8 cellular contexts compared by ENCODE assay signal in the genomic region with DNA sequence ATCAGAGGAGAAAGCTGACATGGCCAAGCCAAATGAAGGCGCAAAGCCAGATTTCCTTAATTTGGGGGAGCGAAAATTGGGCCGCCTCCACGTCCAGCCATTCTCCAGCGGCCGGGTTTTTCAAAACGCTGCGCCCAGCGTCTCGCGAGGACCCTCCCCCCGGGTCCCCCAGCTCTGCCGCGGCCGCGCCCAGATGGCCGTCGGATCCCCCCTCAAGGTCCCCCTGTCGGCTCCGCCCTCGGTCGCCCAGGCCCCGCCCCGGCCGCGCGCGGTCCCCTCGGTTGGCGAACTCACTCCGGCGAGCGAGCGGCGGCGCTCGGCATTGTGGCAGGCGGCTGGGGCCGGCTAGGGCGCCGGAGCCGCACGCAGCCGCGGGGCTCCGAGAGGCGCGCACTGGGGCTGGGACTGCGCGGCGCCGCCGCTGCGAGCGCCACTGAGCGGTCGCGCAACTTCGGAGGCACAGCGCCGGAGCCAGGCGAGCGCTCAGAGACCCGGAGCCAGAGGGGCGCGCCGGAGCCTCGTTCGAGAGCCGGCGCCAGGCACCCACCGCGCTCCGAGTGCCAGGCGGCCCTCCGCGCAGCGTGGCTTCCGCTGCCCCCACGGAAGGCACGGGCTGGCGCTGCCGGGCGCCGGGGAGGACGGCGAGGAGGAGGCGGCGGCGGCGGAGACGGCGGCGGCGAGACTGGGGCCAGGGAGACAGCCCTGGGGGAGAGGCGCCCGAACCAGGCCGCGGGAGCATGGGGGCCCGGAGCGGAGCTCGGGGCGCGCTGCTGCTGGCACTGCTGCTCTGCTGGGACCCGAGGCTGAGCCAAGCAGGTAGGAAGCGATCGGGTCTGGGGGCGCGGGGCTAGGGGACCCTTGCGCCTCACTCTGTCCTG. TPM values are rescaled to one million over a fixed set of nuclear protein-coding genes. Genes with fewer than 3 reads are reported as not detected.
DNase-seq lines count a peak whose midpoint lies in the region; ATAC-seq, FAIRE-seq and TF ChIP-seq lines count a peak whose summit lies in the region.

Gene UNC5B, plus strand, starts transcription at position 322 of the 878 bp plus-strand sequence. Its CDS starts 416 bp downstream, at position 738.

- peaks cover 20% of the 10 kb centered on the region for H3K4me1 ChIP-seq in NT2/D1 (ENCODE audit: insufficient read depth, insufficient read length)

- DNase-seq in CD14-positive monocyte (ENCODE audit: low spot score) (no peak), HTR-8/SVneo (ENCODE audit: insufficient read length, low spot score) (peak; percentile 72), NT2/D1 (ENCODE audit: low read depth, low spot score) (no peak), fibroblast of pulmonary artery (ENCODE audit: low read depth) (peak; percentile 89), naive B cell (peak; percentile 38)
- peak; percentile 15 for DNase-seq in activated effector memory CD4-positive, alpha-beta T cell treated with Interleukin-2 at 50 U/mL for 16 hours
- peak; percentile 41 for DNase-seq in stimulated activated naive B cell treated with anti-CD40 and anti-IgM and Interleukin-4, amounts not matched to agents 10 μg/mL and 1 μg/mL and 100 μg/mL, for 72 hours

- H3K4me1 Mint-ChIP-seq in CD14-positive monocyte, result peaks cover 32% of the 10 kb centered on the region
- H3K4me1 Mint-ChIP-seq in naive B cell, result peaks cover 7 to 29% (median 9%) of the 10 kb centered on the region in 3 donors
- peaks cover 5 to 28% of the 10 kb centered on the region in 2 donors for H3K4me1 Mint-ChIP-seq in stimulated activated naive B cell treated with anti-CD40 and anti-IgM and Interleukin-4, amounts not matched to agents 10 μg/mL and 1 μg/mL and 100 μg/mL, for 72 hours

- H3K27me3 ChIP-seq in NT2/D1 (ENCODE audit: insufficient read depth, insufficient read length), result peaks cover 31% of the 10 kb centered on the region

- TF ChIP-seq CTCF in CD14-positive monocyte (IDR thresholded peaks at IDR 0.05) (peak; percentile 11), fibroblast of pulmonary artery (IDR thresholded peaks at IDR 0.05; ENCODE audit: low read length, missing control alignments) (no peak)

- H3K36me3 ChIP-seq in NT2/D1 (ENCODE audit: insufficient read depth, insufficient read length, low read length), result no peaks in the 10 kb centered on the region

- peaks cover 68 to 83% (median 80%) of the 10 kb centered on the region in 3 donors for H3K27me3 Mint-ChIP-seq in CD14-positive monocyte (ENCODE audit: low read depth in 3 of 3)
- peaks cover 47 to 87% (median 63%) of the 10 kb centered on the region in 3 donors for H3K27me3 Mint-ChIP-seq in naive B cell
- peaks cover 66 to 88% of the 10 kb centered on the region in 2 donors for H3K27me3 Mint-ChIP-seq in stimulated activated naive B cell treated with anti-CD40 and anti-IgM and Interleukin-4, amounts not matched to agents 10 μg/mL and 1 μg/mL and 100 μg/mL, for 72 hours

- H3K4me3 ChIP-seq in NT2/D1 (ENCODE audit: insufficient read length, low read depth) (peak within 1 kb of the TSS; percentile 78), fibroblast of pulmonary artery (replicated peaks; ENCODE audit: low read depth, low read length) (peak within 1 kb of the TSS; percentile 97)

- H3K36me3 Mint-ChIP-seq in CD14-positive monocyte, result peaks cover 0 to 12% of the 10 kb centered on the region in 2 donors
- H3K36me3 Mint-ChIP-seq in naive B cell, result no peaks in the 10 kb centered on the region
- no peaks in the 10 kb centered on the region for H3K36me3 Mint-ChIP-seq in stimulated activated naive B cell treated with anti-CD40 and anti-IgM and Interleukin-4, amounts not matched to agents 10 μg/mL and 1 μg/mL and 100 μg/mL, for 72 hours

- H3K4me3 Mint-ChIP-seq in CD14-positive monocyte (peak within 1 kb of the TSS; percentile 80 to 93), naive B cell (peak within 1 kb of the TSS; percentile 61 to 91 (median 80))
- H3K4me3 Mint-ChIP-seq in stimulated activated naive B cell treated with anti-CD40 and anti-IgM and Interleukin-4, amounts not matched to agents 10 μg/mL and 1 μg/mL and 100 μg/mL, for 72 hours, result peak within 1 kb of the TSS; percentile 44 to 72

- peak; percentile 68 to 85 for ATAC-seq in naive B cell (ENCODE audit: low read depth in 2 of 2)
- ATAC-seq in stimulated activated naive B cell treated with anti-CD40 and anti-IgM and Interleukin-4, amounts not matched to agents 10 μg/mL and 1 μg/mL and 100 μg/mL, for 72 hours (replicated peaks), result peak; percentile 76 to 77
- no peak for ATAC-seq in HG03457 (IDR thresholded peaks at IDR 0.05; ENCODE audit: unreplicated experiment)

- FAIRE-seq in HTR-8/SVneo (lab: Jason Lieb, UNC), result no peak

- H3K9me3 ChIP-seq in NT2/D1 (ENCODE audit: insufficient read depth, low read length), result no peaks in the 10 kb centered on the region

- intact Hi-C loops in CD14-positive monocyte (cut with micrococcal nuclease), result loop anchor here in 1 of 2 donors (5.0 kb wide), 1 partner anchor 285 kb away; no protein-coding TSS in a partner anchor

- peak within 1 kb of the TSS; percentile 93 for H3K9ac ChIP-seq in NT2/D1 (ENCODE audit: insufficient read length, low read depth)

- H3K9me3 Mint-ChIP-seq in CD14-positive monocyte (peaks cover 0 to 20% (median 2%) of the 10 kb centered on the region in 7 donors), naive B cell (no peaks in the 10 kb centered on the region)
- no peaks in the 10 kb centered on the region for H3K9me3 Mint-ChIP-seq in stimulated activated naive B cell treated with anti-CD40 and anti-IgM and Interleukin-4, amounts not matched to agents 10 μg/mL and 1 μg/mL and 100 μg/mL, for 72 hours

- no peak within 1 kb of the TSS for H3K27ac Mint-ChIP-seq in CD14-positive monocyte
- no peak within 1 kb of the TSS for H3K27ac Mint-ChIP-seq in naive B cell
- no peak within 1 kb of the TSS for H3K27ac Mint-ChIP-seq in stimulated activated naive B cell treated with anti-CD40 and anti-IgM and Interleukin-4, amounts not matched to agents 10 μg/mL and 1 μg/mL and 100 μg/mL, for 72 hours

RNA-seq across cellular contexts. Expression of gene UNC5B, which starts in this region (rescaled TPM):
- under 1 TPM in 1 of 2 donors, not detected in 1; 0.04 TPM for polyA plus RNA-seq in CD14-positive monocyte
- not detected for polyA plus RNA-seq in naive B cell (ENCODE audit: low read depth in 6 of 6)

Comparison
In these comparisons a context has a peak if more than half of its experiments do, and no peak if none do; other contexts are left out.
1. Peak in DNase-seq and ATAC-seq in naive B cell; RNA of the gene not detected or under 1 TPM.
2. DNase-seq: peak in HTR-8/SVneo (single experiment), activated effector memory CD4-positive, alpha-beta T cell treated with Interleukin-2 at 50 U/mL for 16 hours (single experiment), fibroblast of pulmonary artery (single experiment) and stimulated activated naive B cell treated with anti-CD40 and anti-IgM and Interleukin-4, amounts not matched to agents 10 μg/mL and 1 μg/mL and 100 μg/mL, for 72 hours (single experiment); none in CD14-positive monocyte (single experiment) and NT2/D1 (single experiment).
3. Peak in every context shown above with its lines, with median percentiles within 50 percentile points of each other: H3K4me3 Mint-ChIP-seq.